In the genomic region with DNA sequence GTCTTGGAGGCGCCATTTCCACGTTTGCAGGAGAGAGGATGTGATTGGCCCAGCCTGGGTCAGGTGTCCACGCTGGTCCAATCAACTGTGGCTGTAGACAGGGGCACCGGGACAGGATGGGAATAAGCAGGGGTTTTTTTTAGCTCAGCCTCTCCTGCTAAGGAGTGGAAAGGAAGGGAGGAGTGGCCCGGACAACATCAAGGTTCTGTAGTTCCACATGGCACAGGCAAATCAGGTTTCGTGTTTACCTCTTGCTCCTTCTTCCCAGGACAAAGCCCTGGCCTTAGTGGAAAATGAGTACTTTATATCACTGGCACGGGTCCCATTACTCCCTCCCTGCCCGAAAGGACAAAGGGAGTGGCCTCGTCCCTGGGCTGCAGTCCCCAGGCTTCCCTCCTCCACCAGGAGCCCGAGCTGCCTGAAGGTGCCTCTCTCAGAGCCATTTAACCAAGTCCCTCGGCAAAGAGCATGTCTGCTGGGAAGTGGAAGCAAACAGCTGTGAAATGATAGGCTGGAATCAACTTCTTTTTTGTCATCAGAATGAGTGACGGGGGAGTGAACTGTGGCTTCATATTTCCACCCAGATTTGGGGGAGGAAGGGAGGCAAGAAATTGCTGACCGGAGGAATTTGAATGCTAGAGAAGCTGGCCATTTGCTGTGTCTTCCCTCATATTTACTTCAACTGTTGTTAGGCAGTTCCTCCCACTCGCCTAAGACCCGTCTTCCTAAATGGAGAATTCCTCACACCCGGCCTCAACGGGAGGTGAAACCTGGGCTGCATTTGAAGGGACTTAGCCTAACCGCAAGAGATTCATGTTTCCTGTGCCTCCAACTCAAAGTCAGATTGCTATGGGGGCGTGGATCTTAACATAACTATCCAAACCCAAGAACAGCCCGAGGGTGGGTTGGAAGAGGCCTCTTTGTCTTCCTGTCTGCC, we compare ENCODE assay signal across 10 cellular contexts.
DNase-seq lines count a peak whose midpoint lies in the region; ATAC-seq, FAIRE-seq and TF ChIP-seq lines count a peak whose summit lies in the region.
"Had no signal": no experiment of that assay in that cellular context is flagged by ENCODE, and none has a peak within 500 bp of the region (broad histone marks: within the 10 kb centered on the region; RNA-seq: fewer than 3 reads in every experiment).

No MANE protein-coding gene starts in this region.

- ATAC-seq in heart right ventricle, result peak; percentile 61 to 87 (median 70)
- ATAC-seq in GM18873 (IDR thresholded peaks at IDR 0.05; ENCODE audit: low FRiP score, unreplicated experiment), result no peak
- ATAC-seq: activated naive CD8-positive, alpha-beta T cell treated with anti-CD3 and anti-CD28 coated beads, Interleukin-2, amount 50 U/mL, for 24 hours had no signal

- no peaks in the 10 kb centered on the region for H3K27me3 ChIP-seq in heart right ventricle

- WGBS in heart right ventricle, 2 donors, result 41 to 48% methylated on average over 20 of the region's 20 CpGs

- intact Hi-C loops in heart right ventricle (cut with DNase I), result loop anchor here in 2 of 10 donors (5.0 to 10.0 kb wide), 2 partner anchors 60 to 73 kb away; no protein-coding TSS in a partner anchor

- H3K36me3 ChIP-seq in SK-N-MC (ENCODE audit: insufficient read depth, low read length), result no peaks in the 10 kb centered on the region
- no peaks in the 10 kb centered on the region for H3K36me3 ChIP-seq in heart right ventricle

- H3K4me1 ChIP-seq in heart right ventricle, result peaks cover 0 to 33% (median 15%) of the 10 kb centered on the region in 9 donors

- H3K4me3 ChIP-seq in SK-N-MC (peak overlapping the region; percentile 69), heart right ventricle (peak overlapping the region in 3 of 10 donors; percentile 7 to 18 (median 9)), skeletal muscle cell (ENCODE audit: low read depth, low read length) (no peak overlapping the region)

- DNase-seq in H4 (ENCODE audit: low spot score) (peak; percentile 92), SK-N-MC (ENCODE audit: low read depth, low spot score) (peak; percentile 100), heart right ventricle (peak; percentile 29 to 40), skeletal muscle cell (ENCODE audit: low read depth) (peak; percentile 76), D721Med (ENCODE audit: insufficient read length, low spot score) (no peak), midbrain (lab: John Stamatoyannopoulos, UW) (no peak), NCI-H2107 treated with DMSO at 0.1 percent for 48 hours (lab: John Stamatoyannopoulos, UW; ENCODE audit: unreplicated experiment) (no peak)
- DNase-seq: activated naive CD8-positive, alpha-beta T cell treated with anti-CD3 and anti-CD28 coated beads, Interleukin-2, amount 50 U/mL, for 24 hours; NCI-H748 treated with DMSO at 0.1 percent for 48 hours had no signal

- TF ChIP-seq CTCF in heart right ventricle (IDR thresholded peaks at IDR 0.05) (no peak), D721Med (IDR thresholded peaks at IDR 0.05; ENCODE audit: insufficient read depth, missing control alignments) (no peak)

- FAIRE-seq in D721Med (lab: Jason Lieb, UNC), result no peak

- H3K27ac ChIP-seq in SK-N-MC (peak overlapping the region; percentile 98), heart right ventricle (peak overlapping the region in 8 of 10 donors; percentile 6 to 77 (median 32))

- H3K9me3 ChIP-seq in SK-N-MC (ENCODE audit: low read depth, low read length) (no peaks in the 10 kb centered on the region), heart right ventricle (no peaks in the 10 kb centered on the region)

- peak overlapping the region; percentile 58 for H3K9ac ChIP-seq in SK-N-MC (ENCODE audit: insufficient read length)

Comparison
In these comparisons a context has a peak if more than half of its experiments do, and no peak if none do; other contexts are left out.
1. DNase-seq: peak in H4 (single experiment), SK-N-MC (single experiment), heart right ventricle (2 of 2) and skeletal muscle cell (single experiment); none in D721Med (single experiment), midbrain (single experiment) and NCI-H2107 treated with DMSO at 0.1 percent for 48 hours (single experiment).